8 cellular contexts compared by ENCODE assay signal in genomic region chr12:69290545-69291277, GRCh38. TPM values are rescaled to one million over a fixed set of nuclear protein-coding genes. Genes with fewer than 3 reads are reported as not detected.
DNase-seq lines count a peak whose midpoint lies in the region; ATAC-seq and TF ChIP-seq lines count a peak whose summit lies in the region.

No MANE protein-coding gene starts in this region.

- no peaks in the 10 kb centered on the region for H3K4me1 ChIP-seq in psoas muscle

- H3K9me3 ChIP-seq in psoas muscle, result no peaks in the 10 kb centered on the region

- H3K4me3 ChIP-seq in psoas muscle, result no peak overlapping the region

- H3K36me3 ChIP-seq in psoas muscle (ENCODE audit: insufficient read depth in 1 of 2, low read depth in 1 of 2), result no peaks in the 10 kb centered on the region

- DNase-seq in MV-4-11 (lab: John Stamatoyannopoulos, UW) (peak; percentile 92), SK-MEL-5 (ENCODE audit: low read depth, low spot score) (peak; percentile 91), Right ventricle myocardium superior (peak; percentile 69), psoas muscle (peak; percentile 34 to 63), amniotic stem cell (lab: John Stamatoyannopoulos, UW) (no peak)
- peak; percentile 40 to 67 (median 53) for DNase-seq in activated naive CD4-positive, alpha-beta T cell (lab: John Stamatoyannopoulos, UW)

- TF ChIP-seq CTCF in GM12874 (IDR thresholded peaks at IDR 0.05; ENCODE audit: insufficient read depth, low read depth, low read length), result peak; percentile 96
- peak; percentile 54 for TF ChIP-seq CTCF in psoas muscle (IDR thresholded peaks at IDR 0.05)

- WGBS in psoas muscle, 3 donors, result 28 to 37% (median 34%) methylated on average over 9 of the region's 9 CpGs

- intact Hi-C loops in Right ventricle myocardium superior (cut with DNase I) (no loop called here), psoas muscle (cut with DNase I) (no loop called here)

- in situ Hi-C loops in SK-MEL-5 (cut with HindIII; ENCODE audit: low pct_unique_long_range_greater_than_20kb, low sequenced_read_pairs), result no loop called here

- no peak overlapping the region for H3K27ac ChIP-seq in psoas muscle

- ATAC-seq in HG02571 (IDR thresholded peaks at IDR 0.05; ENCODE audit: unreplicated experiment), result peak; percentile 92
- peak; percentile 82 for ATAC-seq in Right ventricle myocardium superior (ENCODE audit: poor library complexity)
- ATAC-seq in psoas muscle, result peak; percentile 57 to 69 (median 66)

- H3K27me3 ChIP-seq in psoas muscle (ENCODE audit: insufficient read depth in 3 of 3, low read length in 2 of 3), result peaks cover 0 to 13% (median 0%) of the 10 kb centered on the region in 3 donors

RNA-seq across cellular contexts. Expression of gene CPSF6, which starts 51.3 kb away (rescaled TPM):
- 26.5 and 29.0 TPM in 2 replicates for total RNA-seq in SK-MEL-5 (2014; rRNA removed; shearing (Covaris generic))
- polyA plus RNA-seq in SK-MEL-5 (2015; cell fraction: cytosol; rRNA removed), result 33.2 and 46.5 TPM in 2 replicates
- 136 and 143 TPM in 2 replicates for polyA plus RNA-seq in SK-MEL-5 (2015; cell fraction: nucleus; rRNA removed)
- total RNA-seq in Right ventricle myocardium superior (29.3 TPM), psoas muscle (10 to 100 TPM; 20.5 to 36.6 (median 24.9) TPM)
- polyA plus RNA-seq in psoas muscle, result 10 to 100 TPM; 13.0 to 31.6 (median 16.4) TPM

RNA-seq across cellular contexts. Expression of gene LYZ, which starts 57.5 kb away (rescaled TPM):
- 0.37 and 0.88 TPM in 2 replicates for total RNA-seq in SK-MEL-5 (2014; rRNA removed; shearing (Covaris generic))
- 0.91 and 1.4 TPM in 2 replicates for polyA plus RNA-seq in SK-MEL-5 (2015; cell fraction: cytosol; rRNA removed)
- not detected in 2 replicates for polyA plus RNA-seq in SK-MEL-5 (2015; cell fraction: nucleus; rRNA removed)
- total RNA-seq in Right ventricle myocardium superior, result 39.9 TPM
- 10 to 100 TPM in 1 of 4 donors, 1 to 10 TPM in 3; 6.1 to 26.7 (median 7.5) TPM for total RNA-seq in psoas muscle
- polyA plus RNA-seq in psoas muscle, result 1 to 10 TPM; 3.6 to 5.4 (median 5.0) TPM
